In the genomic region with DNA sequence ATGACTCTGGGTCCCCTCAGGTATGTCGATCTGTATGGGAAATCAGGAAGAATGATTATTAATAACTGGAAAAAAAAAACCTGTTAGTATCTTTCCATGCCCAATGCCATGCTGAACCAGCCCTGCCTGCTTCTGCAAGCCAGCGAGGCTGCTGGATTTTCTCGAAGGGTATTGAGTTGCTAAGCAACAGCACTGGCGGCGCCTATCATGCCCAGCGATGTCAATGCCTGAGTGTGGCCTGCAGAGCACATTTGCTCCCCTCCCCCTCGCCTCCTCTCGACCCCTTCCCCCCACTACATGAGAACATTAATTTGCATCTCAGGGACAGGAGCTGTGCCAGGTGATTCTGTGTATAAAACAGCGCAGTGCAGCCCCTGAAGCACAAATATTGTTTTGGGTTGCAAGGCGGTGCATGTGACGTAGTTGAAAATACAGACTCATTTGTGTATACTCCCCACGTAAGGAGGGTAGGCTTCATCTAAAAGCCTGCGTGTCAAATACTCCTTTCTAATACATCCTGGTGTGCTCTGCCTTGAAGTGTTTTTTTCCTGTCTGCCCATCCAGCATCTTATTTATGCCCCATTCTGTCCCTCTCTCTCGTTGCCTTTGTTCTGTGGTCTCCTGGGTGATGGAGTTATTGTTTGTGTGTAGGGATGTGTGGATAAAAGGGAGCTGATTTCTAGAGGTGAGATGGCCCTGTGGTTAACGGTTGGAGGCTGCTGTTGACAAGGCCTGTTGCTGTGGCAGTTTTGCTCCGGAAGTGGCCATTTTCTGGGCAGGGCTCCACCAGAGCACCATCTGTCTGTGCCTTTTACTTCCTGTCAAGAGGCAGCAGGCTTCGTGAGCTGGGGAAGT, we compare ENCODE assay signal across 8 cellular contexts. TPM values are rescaled to one million over a fixed set of nuclear protein-coding genes. Genes with fewer than 3 reads are reported as not detected.
A peak's percentile ranks its signal among the peaks of the same experiment; 100 is the strongest.
DNase-seq lines count a peak whose midpoint lies in the region; ATAC-seq and TF ChIP-seq lines count a peak whose summit lies in the region.

No MANE protein-coding gene starts in this region.

- no peaks in the 10 kb centered on the region for H4K20me1 ChIP-seq in smooth muscle cell (ENCODE audit: low read depth)

- in situ Hi-C loops in astrocyte of the cerebellum (cut with HindIII; ENCODE audit: low sequenced_read_pairs): no loop called here

- peaks cover 16% of the 10 kb centered on the region for H3F3A ChIP-seq in smooth muscle cell (ENCODE audit: low read depth)

- DNase-seq in NCI-H1417 treated with DMSO at 0.1 percent for 48 hours (lab: John Stamatoyannopoulos, UW) (peak; percentile 81), T-helper 22 cell (ENCODE audit: low read depth) (peak; percentile 80), astrocyte of the cerebellum (ENCODE audit: low read depth) (no peak), smooth muscle cell (lab: John Stamatoyannopoulos, UW; ENCODE audit: unreplicated experiment) (peak; percentile 25), HuH-7.5 (ENCODE audit: low spot score) (no peak)

- H2AFZ ChIP-seq in smooth muscle cell (ENCODE audit: low read depth): no peak overlapping the region

- ATAC-seq in HG02588 (IDR thresholded peaks at IDR 0.05; ENCODE audit: unreplicated experiment): peak; percentile 44

- no peak overlapping the region for H3K9ac ChIP-seq in iPS-15b (ENCODE audit: low read depth, low read length)
- H3K9ac ChIP-seq in smooth muscle cell (ENCODE audit: low read depth): peak overlapping the region; percentile 57

- TF ChIP-seq POLR2A in GM10847 (IDR thresholded peaks at IDR 0.05; ENCODE audit: extremely low read depth, insufficient read length): peak; percentile 24

- peak overlapping the region; percentile 82 for H3K4me2 ChIP-seq in smooth muscle cell

- 34% methylated on average over 17 of the region's 17 CpGs for WGBS in smooth muscle cell (ENCODE audit: low lambda C conversion rate)

- TF ChIP-seq CTCF in astrocyte of the cerebellum (IDR thresholded peaks at IDR 0.05; ENCODE audit: low read depth, low read length, missing control alignments) (no peak), smooth muscle cell (IDR thresholded peaks at IDR 0.05; ENCODE audit: borderline replicate concordance, insufficient read depth, poor library complexity, severe bottlenecking) (no peak)

- H3K36me3 ChIP-seq in iPS-15b (ENCODE audit: control insufficient read depth, insufficient read depth, low read length): no peaks in the 10 kb centered on the region
- no peaks in the 10 kb centered on the region for H3K36me3 ChIP-seq in smooth muscle cell (ENCODE audit: low read depth)

- H3K79me2 ChIP-seq in smooth muscle cell (ENCODE audit: low read depth): no peaks in the 10 kb centered on the region

- H3K4me3 ChIP-seq in astrocyte of the cerebellum (ENCODE audit: low read depth, low read length): peak overlapping the region; percentile 3
- H3K4me3 ChIP-seq in iPS-15b (ENCODE audit: low read depth, low read length): peak overlapping the region; percentile 3
- H3K4me3 ChIP-seq in smooth muscle cell: peak overlapping the region; percentile 40

- H3K27me3 ChIP-seq in iPS-15b (ENCODE audit: control insufficient read depth, insufficient read depth, low read length) (no peaks in the 10 kb centered on the region), smooth muscle cell (ENCODE audit: low read depth) (no peaks in the 10 kb centered on the region)

- H3K27ac ChIP-seq in smooth muscle cell (ENCODE audit: low read depth): peak overlapping the region; percentile 91

- H3K4me1 ChIP-seq in iPS-15b (ENCODE audit: control insufficient read depth, insufficient read depth, low read length) (peaks cover 22% of the 10 kb centered on the region), smooth muscle cell (ENCODE audit: low read depth) (peaks cover 21% of the 10 kb centered on the region)

- no peaks in the 10 kb centered on the region for H3K9me3 ChIP-seq in iPS-15b (ENCODE audit: control insufficient read depth, insufficient read depth, low read length)
- no peaks in the 10 kb centered on the region for H3K9me3 ChIP-seq in smooth muscle cell (replicated peaks; ENCODE audit: low read depth)

RNA-seq across cellular contexts. Expression of a gene that starts 32.7 kb away (rescaled TPM):
- total RNA-seq in smooth muscle cell: 226 and 269 TPM in 2 replicates
- 363 and 366 TPM in 2 replicates for polyA plus RNA-seq in smooth muscle cell

Comparison
In these comparisons a context has a peak if more than half of its experiments do, and no peak if none do; other contexts are left out.
1. DNase-seq: peak in NCI-H1417 treated with DMSO at 0.1 percent for 48 hours (single experiment), T-helper 22 cell (single experiment) and smooth muscle cell (single experiment); none in astrocyte of the cerebellum (single experiment) and HuH-7.5 (single experiment).
2. Peak in every context shown above with its lines, with median percentiles within 50 percentile points of each other: H3K4me3 ChIP-seq.